In genomic region chr15:81160312-81161214, GRCh38 we compare ENCODE assay signal across 1 cellular context.
TF ChIP-seq lines count a peak whose summit lies in the region.

No MANE protein-coding gene starts in this region.

TF ChIP-seq in SK-N-SH, 30 proteins besides CTCF, POLR2A, EP300 and RAD21 (continued from another document):
- TF ChIP-seq REST (IDR thresholded peaks at IDR 0.05; ENCODE audit: low read depth, low read length) (no peak), FOSL2 (IDR thresholded peaks at IDR 0.05; ENCODE audit: borderline replicate concordance, low read depth) (no peak), YY1 (IDR thresholded peaks at IDR 0.05; ENCODE audit: low read depth) (no peak), FOXM1 (IDR thresholded peaks at IDR 0.05; ENCODE audit: low read depth) (no peak), TCF12 (IDR thresholded peaks at IDR 0.05) (peak; percentile 70), GABPA (IDR thresholded peaks at IDR 0.05; ENCODE audit: low read depth) (no peak), NFIC (IDR thresholded peaks at IDR 0.05; ENCODE audit: borderline replicate concordance) (peak; percentile 67), PBX3 (IDR thresholded peaks at IDR 0.05) (no peak), CHD2 (IDR thresholded peaks at IDR 0.05; ENCODE audit: low read length, partially characterized antibody) (peak; percentile 84), POLR2AphosphoS5 (IDR thresholded peaks at IDR 0.05; ENCODE audit: low read depth, low read length) (no peak; the same call in 1 of the 2 replicates), USF1 (IDR thresholded peaks at IDR 0.05; ENCODE audit: borderline replicate concordance, low read depth) (no peak), MAX (IDR thresholded peaks at IDR 0.05; ENCODE audit: low read depth) (no peak), RFX5 (IDR thresholded peaks at IDR 0.05; ENCODE audit: low read length) (no peak), JUND (IDR thresholded peaks at IDR 0.05) (no peak), NRF1 (IDR thresholded peaks at IDR 0.05; ENCODE audit: low read depth, low read length) (no peak), TAF1 (IDR thresholded peaks at IDR 0.05; ENCODE audit: borderline replicate concordance, low read depth, low read length) (no peak), SIN3A (IDR thresholded peaks at IDR 0.05; ENCODE audit: borderline replicate concordance, low read depth, low read length) (no peak), EZH2phosphoT487 (IDR thresholded peaks at IDR 0.05; ENCODE audit: borderline replicate concordance, low read depth) (no peak)
TF ChIP-seq in SK-N-SH: peak in this region for 6.
